ENCODE assay signal across 28 cellular contexts in genomic region chr18:76099931-76100457, GRCh38.
"Had no signal": no experiment of that assay in that cellular context is flagged by ENCODE, and none has a peak within 500 bp of the region (broad histone marks: within the 10 kb centered on the region; RNA-seq: fewer than 3 reads in every experiment).

No MANE protein-coding gene starts in this region.

- H3K9ac ChIP-seq: parathyroid adenoma had no signal

- H3K36me3 ChIP-seq: esophagus muscularis mucosa, heart right ventricle, right atrium auricular region, suprapubic skin, transverse colon, upper lobe of right lung, uterus had no signal

- H3K27me3 ChIP-seq: esophagus muscularis mucosa, heart right ventricle, right atrium auricular region, suprapubic skin, transverse colon, upper lobe of right lung, uterus had no signal

- H3K79me2 ChIP-seq: parathyroid adenoma had no signal

- H3K27ac ChIP-seq: esophagus muscularis mucosa, heart right ventricle, parathyroid adenoma, right atrium auricular region, suprapubic skin, transverse colon, upper lobe of right lung, uterus had no signal

- DNase-seq: effector CD8-positive, alpha-beta T cell; foreskin melanocyte; glutamatergic neuron; heart right ventricle; hippocampal formation; immature natural killer cell; islet precursor cell; kidney glomerular epithelial cell; left colon; mucosa of descending colon; naive B cell; stimulated activated CD4-positive, alpha-beta T cell treated with anti-CD3 and anti-CD28 coated beads, Interleukin-12 subunit alpha, Interleukin-12 subunit beta, amount 100 ng/mL, for 4 hours; stimulated activated CD4-positive, alpha-beta T cell treated with anti-CD3 and anti-CD28 coated beads, Interleukin-1b, Interleukin-23, amount 100 ng/mL, for 48 hours; stimulated activated CD4-positive, alpha-beta T cell treated with anti-CD3 and anti-CD28 coated beads, Interleukin-4, amount 100 ng/mL, for 1 hour; stimulated activated CD8-positive, alpha-beta memory T cell treated with anti-CD3 and anti-CD28 coated beads, Interleukin-4, amount 100 ng/mL, for 48 hours; stimulated activated naive CD4-positive, alpha-beta T cell; stimulated activated naive CD8-positive, alpha-beta T cell treated with anti-CD3 and anti-CD28 coated beads, Interleukin-15, amount 100 ng/mL, for 72 hours; transverse colon; upper lobe of right lung; uterus had no signal

- FAIRE-seq: colon, endothelial cell of umbilical vein had no signal

- H3K4me2 ChIP-seq: smooth muscle cell had no signal

- H2AFZ ChIP-seq: parathyroid adenoma had no signal

- H3K4me1 ChIP-seq: heart right ventricle, parathyroid adenoma, right atrium auricular region, suprapubic skin, transverse colon, upper lobe of right lung, uterus had no signal

- H3K9me3 ChIP-seq: suprapubic skin, upper lobe of right lung had no signal

- H3K4me3 ChIP-seq: esophagus muscularis mucosa, heart right ventricle, lung, mucosa of descending colon, right atrium auricular region, smooth muscle cell, suprapubic skin, transverse colon, upper lobe of right lung, uterus had no signal
